In the genomic region with DNA sequence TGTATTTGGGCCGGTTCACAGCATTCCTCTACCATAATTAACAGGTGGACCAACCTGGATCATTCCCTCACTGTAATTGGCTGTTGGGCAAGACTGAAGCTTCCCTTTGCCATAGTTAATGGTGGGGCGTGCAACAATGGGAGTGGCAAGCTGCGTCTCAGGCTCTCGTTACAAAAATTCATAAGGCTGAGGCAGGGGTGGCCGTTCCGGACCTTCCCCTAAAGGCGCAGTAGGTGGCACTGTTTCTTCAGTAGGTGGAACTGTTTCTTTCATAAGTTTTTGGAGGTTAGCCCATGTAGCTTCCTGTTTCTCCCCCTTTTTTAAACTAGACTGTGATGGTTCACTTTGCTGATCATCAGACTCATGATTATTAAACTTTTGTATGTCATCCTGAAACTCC, we compare ENCODE assay signal across 15 cellular contexts. TPM values are rescaled to one million over a fixed set of nuclear protein-coding genes. Genes with fewer than 3 reads are reported as not detected.
DNase-seq lines count a peak whose midpoint lies in the region; ATAC-seq and TF ChIP-seq lines count a peak whose summit lies in the region.
"Had no signal": no experiment of that assay in that cellular context is flagged by ENCODE, and none has a peak within 500 bp of the region (broad histone marks: within the 10 kb centered on the region; RNA-seq: fewer than 3 reads in every experiment).

No MANE protein-coding gene starts in this region.

- no peaks in the 10 kb centered on the region for H3K79me2 ChIP-seq in Karpas-422 (ENCODE audit: low read length)

- no peaks in the 10 kb centered on the region for H3K9me2 ChIP-seq in Karpas-422 (replicated peaks; ENCODE audit: insufficient read depth, low read length)

- no peak overlapping the region for H2AFZ ChIP-seq in Karpas-422 (ENCODE audit: low read length)

- H3K27ac ChIP-seq in Karpas-422 (ENCODE audit: low read length): no peak overlapping the region
- H3K27ac ChIP-seq: heart right ventricle, left lung had no signal

- H3K27me3 Mint-ChIP-seq in activated naive CD8-positive, alpha-beta T cell treated with anti-CD3 and anti-CD28 coated beads for 36 hours: peaks cover 34% of the 10 kb centered on the region
- peaks cover 12% of the 10 kb centered on the region for H3K27me3 Mint-ChIP-seq in activated naive CD8-positive, alpha-beta T cell treated with anti-CD3 and anti-CD28 coated beads, Interleukin-2, amount 50 U/mL, for 24 hours
- peaks cover 5% of the 10 kb centered on the region for H3K27me3 Mint-ChIP-seq in type B pancreatic cell

- no peak overlapping the region for H3K27ac Mint-ChIP-seq in activated naive CD8-positive, alpha-beta T cell treated with anti-CD3 and anti-CD28 coated beads for 36 hours
- H3K27ac Mint-ChIP-seq in activated naive CD8-positive, alpha-beta T cell treated with anti-CD3 and anti-CD28 coated beads, Interleukin-2, amount 50 U/mL, for 24 hours: no peak overlapping the region
- H3K27ac Mint-ChIP-seq in type B pancreatic cell: no peak overlapping the region
- H3K27ac Mint-ChIP-seq: natural killer cell treated with Interleukin-12 subunit alpha and Interleukin-12 subunit beta and Interleukin-15 and Interleukin-18, amount 100 ng/mL, for 72 hours; stimulated activated naive CD8-positive, alpha-beta T cell treated with anti-CD3 and anti-CD28 coated beads, Interleukin-15, amount 100 ng/mL, for 72 hours had no signal

- H4K20me1 ChIP-seq in Karpas-422 (ENCODE audit: insufficient read depth, low read depth, low read length): no peaks in the 10 kb centered on the region

- H3K27me3 ChIP-seq in Karpas-422 (ENCODE audit: low read length): no peaks in the 10 kb centered on the region
- H3K27me3 ChIP-seq: left lung had no signal

- H3K36me3 Mint-ChIP-seq in activated naive CD8-positive, alpha-beta T cell treated with anti-CD3 and anti-CD28 coated beads for 36 hours: no peaks in the 10 kb centered on the region
- H3K36me3 Mint-ChIP-seq in activated naive CD8-positive, alpha-beta T cell treated with anti-CD3 and anti-CD28 coated beads, Interleukin-2, amount 50 U/mL, for 24 hours (ENCODE audit: low read depth): no peaks in the 10 kb centered on the region
- H3K36me3 Mint-ChIP-seq in type B pancreatic cell: peaks cover 5% of the 10 kb centered on the region

- H3K4me3 Mint-ChIP-seq in activated naive CD8-positive, alpha-beta T cell treated with anti-CD3 and anti-CD28 coated beads for 36 hours: no peak overlapping the region
- no peak overlapping the region for H3K4me3 Mint-ChIP-seq in activated naive CD8-positive, alpha-beta T cell treated with anti-CD3 and anti-CD28 coated beads, Interleukin-2, amount 50 U/mL, for 24 hours
- no peak overlapping the region for H3K4me3 Mint-ChIP-seq in type B pancreatic cell
- H3K4me3 Mint-ChIP-seq: natural killer cell treated with Interleukin-12 subunit alpha and Interleukin-12 subunit beta and Interleukin-15 and Interleukin-18, amount 100 ng/mL, for 72 hours; stimulated activated naive CD8-positive, alpha-beta T cell treated with anti-CD3 and anti-CD28 coated beads, Interleukin-15, amount 100 ng/mL, for 72 hours had no signal

- peaks cover 7% of the 10 kb centered on the region for H3K4me1 ChIP-seq in Karpas-422 (ENCODE audit: low read length)
- H3K4me1 ChIP-seq: heart right ventricle had no signal

- peak; percentile 27 for TF ChIP-seq CTCF in type B pancreatic cell (conservative IDR thresholded peaks at IDR 0.05)

- H3K9me3 Mint-ChIP-seq in activated naive CD8-positive, alpha-beta T cell treated with anti-CD3 and anti-CD28 coated beads for 36 hours: peaks cover 19% of the 10 kb centered on the region
- peaks cover 22% of the 10 kb centered on the region for H3K9me3 Mint-ChIP-seq in activated naive CD8-positive, alpha-beta T cell treated with anti-CD3 and anti-CD28 coated beads, Interleukin-2, amount 50 U/mL, for 24 hours
- peaks cover 12% of the 10 kb centered on the region for H3K9me3 Mint-ChIP-seq in type B pancreatic cell

- H3K4me2 ChIP-seq in Karpas-422 (ENCODE audit: low read depth, low read length, poor library complexity, severe bottlenecking): no peak overlapping the region

- no peak overlapping the region for H3K9ac ChIP-seq in Karpas-422 (ENCODE audit: low read length)

- H3K4me3 ChIP-seq in Karpas-422 (ENCODE audit: low read length): no peak overlapping the region
- H3K4me3 ChIP-seq: heart right ventricle, left lung had no signal

- H3K9me3 ChIP-seq in Karpas-422 (ENCODE audit: low read length): peaks cover 19% of the 10 kb centered on the region

- no peak for ATAC-seq in activated naive CD8-positive, alpha-beta T cell treated with anti-CD3 and anti-CD28 coated beads, Interleukin-2, amount 50 U/mL, for 24 hours
- no peak for ATAC-seq in GM21526 (IDR thresholded peaks at IDR 0.05; ENCODE audit: low FRiP score, unreplicated experiment)
- ATAC-seq: heart right ventricle; left lung; natural killer cell treated with Interleukin-12 subunit alpha and Interleukin-12 subunit beta and Interleukin-15 and Interleukin-18, amount 100 ng/mL, for 72 hours; sciatic nerve; stimulated activated naive CD8-positive, alpha-beta T cell treated with anti-CD3 and anti-CD28 coated beads, Interleukin-15, amount 100 ng/mL, for 72 hours had no signal

- DNase-seq in activated naive CD8-positive, alpha-beta T cell treated with anti-CD3 and anti-CD28 coated beads for 36 hours: peak; percentile 3
- no peak for DNase-seq in activated naive CD8-positive, alpha-beta T cell treated with anti-CD3 and anti-CD28 coated beads, Interleukin-2, amount 50 U/mL, for 24 hours
- DNase-seq in Karpas-422: peak; percentile 76
- DNase-seq in UCSD-AML1 (lab: John Stamatoyannopoulos, UW; ENCODE audit: unreplicated experiment): peak; percentile 16
- DNase-seq in type B pancreatic cell (ENCODE audit: extremely low spot score, unreplicated experiment): no peak
- DNase-seq in iPS-NIHi11 (ENCODE audit: low spot score): no peak
- no peak for DNase-seq in hypothalamus (lab: John Stamatoyannopoulos, UW)
- DNase-seq: activated CD4-positive, alpha-beta T cell treated with anti-CD3 and anti-CD28 coated beads for 4 hours; AML-193; heart right ventricle; left lung; stimulated activated naive CD8-positive, alpha-beta T cell treated with anti-CD3 and anti-CD28 coated beads, Interleukin-15, amount 100 ng/mL, for 72 hours had no signal

- H3K36me3 ChIP-seq in Karpas-422 (ENCODE audit: insufficient read depth, low read length): no peaks in the 10 kb centered on the region
- H3K36me3 ChIP-seq: heart right ventricle, left lung had no signal

- H3K4me1 Mint-ChIP-seq in activated naive CD8-positive, alpha-beta T cell treated with anti-CD3 and anti-CD28 coated beads for 36 hours: no peaks in the 10 kb centered on the region
- H3K4me1 Mint-ChIP-seq in activated naive CD8-positive, alpha-beta T cell treated with anti-CD3 and anti-CD28 coated beads, Interleukin-2, amount 50 U/mL, for 24 hours: no peaks in the 10 kb centered on the region
- peaks cover 13% of the 10 kb centered on the region for H3K4me1 Mint-ChIP-seq in type B pancreatic cell (ENCODE audit: unreplicated experiment)
- H3K4me1 Mint-ChIP-seq: stimulated activated naive CD8-positive, alpha-beta T cell treated with anti-CD3 and anti-CD28 coated beads, Interleukin-15, amount 100 ng/mL, for 72 hours had no signal

RNA-seq across cellular contexts. Expression of a gene that starts 17.0 kb away (rescaled TPM):
- not detected for total RNA-seq in activated naive CD8-positive, alpha-beta T cell treated with anti-CD3 and anti-CD28 coated beads for 36 hours
- total RNA-seq in Karpas-422 (2014; rRNA removed; shearing (Covaris generic); ENCODE audit: low replicate concordance): not detected in 2 replicates
- total RNA-seq in type B pancreatic cell (ENCODE audit: low replicate concordance): 9.1 and 22.1 TPM in 2 replicates
- total RNA-seq: natural killer cell treated with Interleukin-12 subunit alpha and Interleukin-12 subunit beta and Interleukin-15 and Interleukin-18, amount 100 ng/mL, for 72 hours had no signal

Comparison
In these comparisons a context has a peak if more than half of its experiments do, and no peak if none do; other contexts are left out.
1. DNase-seq: peak in activated naive CD8-positive, alpha-beta T cell treated with anti-CD3 and anti-CD28 coated beads for 36 hours (single experiment), Karpas-422 (single experiment) and UCSD-AML1 (single experiment); none in activated naive CD8-positive, alpha-beta T cell treated with anti-CD3 and anti-CD28 coated beads, Interleukin-2, amount 50 U/mL, for 24 hours (single experiment), type B pancreatic cell (single experiment), iPS-NIHi11 (single experiment) and hypothalamus (0 of 51).